ENCODE assay signal across 8 cellular contexts in genomic region chr7:130485734-130486113, GRCh38. TPM values are rescaled to one million over a fixed set of nuclear protein-coding genes. Genes with fewer than 3 reads are reported as not detected.
DNase-seq lines count a peak whose midpoint lies in the region; ATAC-seq and TF ChIP-seq lines count a peak whose summit lies in the region.

No MANE protein-coding gene starts in this region.

- in situ Hi-C loops in brain microvascular endothelial cell (cut with HindIII; ENCODE audit: low pct_ligation_motif_present, low sequenced_read_pairs) = no loop called here

- no peak for TF ChIP-seq POLR2A in vagina (IDR thresholded peaks at IDR 0.05)

- peaks cover 23% of the 10 kb centered on the region for H3K4me1 ChIP-seq in left ventricle myocardium inferior
- peaks cover 22% of the 10 kb centered on the region for H3K4me1 ChIP-seq in mucosa of stomach (ENCODE audit: control insufficient read depth, insufficient read depth, low read length)
- H3K4me1 ChIP-seq in vagina = peaks cover 22% of the 10 kb centered on the region

- ATAC-seq in Right ventricle myocardium inferior (no peak), GM18873 (IDR thresholded peaks at IDR 0.05; ENCODE audit: low FRiP score, unreplicated experiment) (no peak)

- H3K4me3 ChIP-seq in left ventricle myocardium inferior = peak overlapping the region; percentile 68
- peak overlapping the region; percentile 47 for H3K4me3 ChIP-seq in brain microvascular endothelial cell (ENCODE audit: low read depth, low read length)
- peak overlapping the region; percentile 20 for H3K4me3 ChIP-seq in mucosa of stomach (ENCODE audit: low read length)
- H3K4me3 ChIP-seq in vagina = peak overlapping the region; percentile 41 to 53

- intact Hi-C loops in left ventricle myocardium inferior (cut with micrococcal nuclease) = no loop called here
- intact Hi-C loops in Right ventricle myocardium inferior (cut with DNase I) = loop anchor here (5.0 kb wide), 2 partner anchors 208 to 237 kb away; no protein-coding TSS in a partner anchor
- intact Hi-C loops in vagina (cut with DNase I) = no loop called here

- H3K9me3 ChIP-seq in left ventricle myocardium inferior (replicated peaks) (no peaks in the 10 kb centered on the region), mucosa of stomach (ENCODE audit: control insufficient read depth, low read length) (no peaks in the 10 kb centered on the region), vagina (no peaks in the 10 kb centered on the region)

- peaks cover 71% of the 10 kb centered on the region for H3K27me3 ChIP-seq in left ventricle myocardium inferior (ENCODE audit: low read depth)
- H3K27me3 ChIP-seq in brain microvascular endothelial cell (replicated peaks) = no peaks in the 10 kb centered on the region
- no peaks in the 10 kb centered on the region for H3K27me3 ChIP-seq in mucosa of stomach (ENCODE audit: control insufficient read depth, insufficient read depth, low read length)
- no peaks in the 10 kb centered on the region for H3K27me3 ChIP-seq in vagina

- TF ChIP-seq CTCF in left ventricle myocardium inferior (IDR thresholded peaks at IDR 0.05; ENCODE audit: borderline replicate concordance) = no peak
- TF ChIP-seq CTCF in brain microvascular endothelial cell (IDR thresholded peaks at IDR 0.05; ENCODE audit: low read depth, low read length, missing control alignments) = no peak
- no peak for TF ChIP-seq CTCF in vagina (IDR thresholded peaks at IDR 0.05)

- DNase-seq in left ventricle myocardium inferior = no peak
- DNase-seq in Right ventricle myocardium inferior (ENCODE audit: missing footprints) = no peak
- DNase-seq in brain microvascular endothelial cell = no peak
- no peak for DNase-seq in vagina (ENCODE audit: extremely low spot score in 2 of 2)
- no peak for DNase-seq in NCI-H510A treated with DMSO at 0.1 percent for 48 hours (lab: John Stamatoyannopoulos, UW)
- DNase-seq in SKM-1 (lab: John Stamatoyannopoulos, UW; ENCODE audit: unreplicated experiment) = no peak

- H3K27ac ChIP-seq in left ventricle myocardium inferior (replicated peaks) (no peak overlapping the region), brain microvascular endothelial cell (no peak overlapping the region), vagina (no peak overlapping the region)

- H3K9ac ChIP-seq in mucosa of stomach (ENCODE audit: low read length) = peak overlapping the region; percentile 42

- H3K36me3 ChIP-seq in left ventricle myocardium inferior = no peaks in the 10 kb centered on the region
- H3K36me3 ChIP-seq in brain microvascular endothelial cell (replicated peaks) = no peaks in the 10 kb centered on the region
- no peaks in the 10 kb centered on the region for H3K36me3 ChIP-seq in mucosa of stomach (ENCODE audit: control insufficient read depth, insufficient read depth, low read length)
- no peaks in the 10 kb centered on the region for H3K36me3 ChIP-seq in vagina

RNA-seq across cellular contexts. Expression of gene MEST, which starts 6.2 kb away (rescaled TPM):
- total RNA-seq in left ventricle myocardium inferior (4.9 TPM), Right ventricle myocardium inferior (10.7 TPM), vagina (28.5 TPM)

RNA-seq across cellular contexts. Expression of gene CEP41, which starts 44.9 kb away (rescaled TPM):
- 5.8 TPM for total RNA-seq in left ventricle myocardium inferior
- 3.8 TPM for total RNA-seq in Right ventricle myocardium inferior
- total RNA-seq in vagina = 4.7 TPM
